9 cellular contexts compared by ENCODE assay signal in genomic region chr6:37021356-37022129, GRCh38. TPM values are rescaled to one million over a fixed set of nuclear protein-coding genes. Genes with fewer than 3 reads are reported as not detected.
DNase-seq lines count a peak whose midpoint lies in the region; ATAC-seq and TF ChIP-seq lines count a peak whose summit lies in the region.
"Had no signal": no experiment of that assay in that cellular context is flagged by ENCODE, and none has a peak within 500 bp of the region (broad histone marks: within the 10 kb centered on the region; RNA-seq: fewer than 3 reads in every experiment).

No MANE protein-coding gene starts in this region.

- H3K4me3 ChIP-seq in GM23338 (no peak overlapping the region), lower lobe of right lung (no peak overlapping the region), upper lobe of right lung (no peak overlapping the region)

- H4K20me1 ChIP-seq in GM23338 (replicated peaks; ENCODE audit: insufficient read depth), result no peaks in the 10 kb centered on the region

- no peak overlapping the region for H3K27ac ChIP-seq in GM23338 (ENCODE audit: low read depth)
- no peak overlapping the region for H3K27ac ChIP-seq in lower lobe of right lung
- no peak overlapping the region for H3K27ac ChIP-seq in upper lobe of right lung

- ATAC-seq in GM23338, result peak; percentile 31
- ATAC-seq in lower lobe of right lung, result no peak
- ATAC-seq in upper lobe of right lung, result no peak
- no peak for ATAC-seq in GM21390 (IDR thresholded peaks at IDR 0.05; ENCODE audit: unreplicated experiment)

- H3K9me2 ChIP-seq in GM23338 (ENCODE audit: insufficient read depth), result no peaks in the 10 kb centered on the region

- H3K27me3 Mint-ChIP-seq in GM23338 (ENCODE audit: insufficient read depth, low read depth, poor library complexity), result peaks cover 16% of the 10 kb centered on the region

- peaks cover 28% of the 10 kb centered on the region for H3K4me1 Mint-ChIP-seq in GM23338

- TF ChIP-seq CTCF in GM23338 (conservative IDR thresholded peaks at IDR 0.05; ENCODE audit: low read depth in 2 of 2), result peak; percentile 76 to 88
- TF ChIP-seq CTCF in lower lobe of right lung (IDR thresholded peaks at IDR 0.05), result peak; percentile 10
- TF ChIP-seq CTCF in upper lobe of right lung (IDR thresholded peaks at IDR 0.05), result peak; percentile 20

- peak overlapping the region; percentile 41; the same call in 1 of the 2 replicates for H3K27ac Mint-ChIP-seq in GM23338

- H3K4me3 Mint-ChIP-seq in GM23338, result no peak overlapping the region; the same call in 2 of the 3 replicates

- intact Hi-C loops in lower lobe of right lung (cut with DNase I), result loop anchor here (10.0 kb wide), 1 partner anchor 183 kb away; no protein-coding TSS in a partner anchor
- intact Hi-C loops in upper lobe of right lung (cut with DNase I), result loop anchor here (10.0 kb wide), 1 partner anchor 183 kb away; no protein-coding TSS in a partner anchor

- H3K9me3 Mint-ChIP-seq in GM23338, result no peaks in the 10 kb centered on the region

- H3K36me3 Mint-ChIP-seq in GM23338 (ENCODE audit: low read depth), result no peaks in the 10 kb centered on the region

- H3K79me2 ChIP-seq in GM23338 (replicated peaks; ENCODE audit: insufficient read depth), result no peaks in the 10 kb centered on the region

- H3F3A ChIP-seq in GM23338 (replicated peaks; ENCODE audit: low read depth), result 0 out of 2 replicates have a peak, but pooled peaks cover 6% of the 10 kb centered on the region

- H3K9me3 ChIP-seq in lower lobe of right lung (no peaks in the 10 kb centered on the region), upper lobe of right lung (no peaks in the 10 kb centered on the region)

- no peak overlapping the region; the same call in 1 of the 2 replicates for H3K4me2 ChIP-seq in GM23338

- H3K27me3 ChIP-seq in GM23338 (ENCODE audit: insufficient read depth), result no peaks in the 10 kb centered on the region
- no peaks in the 10 kb centered on the region for H3K27me3 ChIP-seq in lower lobe of right lung (ENCODE audit: low read depth)
- H3K27me3 ChIP-seq in upper lobe of right lung, result no peaks in the 10 kb centered on the region

- DNase-seq in GM23338 (ENCODE audit: low spot score), result peak; percentile 76
- DNase-seq in RPMI7951 (ENCODE audit: low read depth), result peak; percentile 46
- DNase-seq in activated effector memory CD4-positive, alpha-beta T cell treated with Interleukin-2 at 50 U/mL for 16 hours, result peak; percentile 67
- no peak for DNase-seq in lower lobe of right lung
- DNase-seq in upper lobe of right lung, result no peak
- no peak for DNase-seq in NCI-H748 treated with DMSO at 0.1 percent for 48 hours (lab: John Stamatoyannopoulos, UW)
- no peak for DNase-seq in cortex of kidney (lab: John Stamatoyannopoulos, UW)

- H3K4me1 ChIP-seq in GM23338 (ENCODE audit: insufficient read depth) (no peaks in the 10 kb centered on the region; the same call in 1 of the 2 replicates), lower lobe of right lung (peaks cover 26% of the 10 kb centered on the region), upper lobe of right lung (no peaks in the 10 kb centered on the region)

- H3K36me3 ChIP-seq in GM23338 (ENCODE audit: insufficient read depth), result no peaks in the 10 kb centered on the region
- peaks cover 28% of the 10 kb centered on the region for H3K36me3 ChIP-seq in lower lobe of right lung
- peaks cover 6% of the 10 kb centered on the region for H3K36me3 ChIP-seq in upper lobe of right lung

- peak overlapping the region; percentile 90 for H2AFZ ChIP-seq in GM23338

TF ChIP-seq in GM23338, 12 proteins besides CTCF, POLR2A, EP300 and RAD21:
- no peak for TF ChIP-seq STAT1 (IDR thresholded peaks at IDR 0.05; ENCODE audit: unreplicated experiment)
- TF ChIP-seq NANOG (IDR thresholded peaks at IDR 0.05; ENCODE audit: borderline replicate concordance), result no peak
- TF ChIP-seq ETS1 (IDR thresholded peaks at IDR 0.05), result no peak
- no peak for TF ChIP-seq EZH2 (IDR thresholded peaks at IDR 0.05; ENCODE audit: low read depth, unreplicated experiment)
- TF ChIP-seq ZNF462 (CRISPR knock-in tag; IDR thresholded peaks at IDR 0.05), result no peak
- TF ChIP-seq POLR2AphosphoS5 (IDR thresholded peaks at IDR 0.05; ENCODE audit: low read depth), result no peak

RNA-seq across cellular contexts. Expression of gene FGD2, which starts 16.1 kb away (rescaled TPM):
- total RNA-seq in GM23338 (2014; rRNA removed; shearing (Covaris generic)), result 0.14 and 0.35 TPM in 2 replicates
- polyA plus RNA-seq in GM23338 (2016; fragmentation: Nextera tagmentation; extraction: Ambion mirVana), result 0.13 and 0.16 TPM in 2 replicates
- total RNA-seq in RPMI7951 (2014; rRNA removed; shearing (Covaris generic)), result not detected in 2 replicates
- total RNA-seq in lower lobe of right lung (103 TPM), upper lobe of right lung (56.9 TPM)
- total RNA-seq: dermis microvascular lymphatic vessel endothelial cell had no signal

RNA-seq across cellular contexts. Expression of gene MTCH1, which starts 35.5 kb away (rescaled TPM):
- 261 and 271 TPM in 2 replicates for total RNA-seq in GM23338 (2014; rRNA removed; shearing (Covaris generic))
- polyA plus RNA-seq in GM23338 (2016; fragmentation: Nextera tagmentation; extraction: Ambion mirVana), result 108 and 109 TPM in 2 replicates
- 226 and 257 TPM in 2 replicates for total RNA-seq in RPMI7951 (2014; rRNA removed; shearing (Covaris generic))
- total RNA-seq in lower lobe of right lung (194 TPM), upper lobe of right lung (194 TPM)

Comparison
In these comparisons a context has a peak if more than half of its experiments do, and no peak if none do; other contexts are left out.
1. DNase-seq: peak in GM23338 (single experiment), RPMI7951 (single experiment) and activated effector memory CD4-positive, alpha-beta T cell treated with Interleukin-2 at 50 U/mL for 16 hours (single experiment); none in lower lobe of right lung (single experiment), upper lobe of right lung (single experiment), NCI-H748 treated with DMSO at 0.1 percent for 48 hours (single experiment) and cortex of kidney (single experiment).
2. CTCF ChIP-seq: peak in every context shown above with its lines; median percentile 82 in GM23338; 20 in upper lobe of right lung; 10 in lower lobe of right lung.
3. RNA of gene FGD2, which starts 16.1 kb away (total RNA-seq): 103 TPM in lower lobe of right lung (single experiment) and 56.9 TPM in upper lobe of right lung (single experiment); 0.14 to 0.35 TPM in GM23338 and not detected in RPMI7951; every median in the first group is over 10 times any median in the second.